Comparison of ENCODE assay signal across 8 cellular contexts in the genomic region with DNA sequence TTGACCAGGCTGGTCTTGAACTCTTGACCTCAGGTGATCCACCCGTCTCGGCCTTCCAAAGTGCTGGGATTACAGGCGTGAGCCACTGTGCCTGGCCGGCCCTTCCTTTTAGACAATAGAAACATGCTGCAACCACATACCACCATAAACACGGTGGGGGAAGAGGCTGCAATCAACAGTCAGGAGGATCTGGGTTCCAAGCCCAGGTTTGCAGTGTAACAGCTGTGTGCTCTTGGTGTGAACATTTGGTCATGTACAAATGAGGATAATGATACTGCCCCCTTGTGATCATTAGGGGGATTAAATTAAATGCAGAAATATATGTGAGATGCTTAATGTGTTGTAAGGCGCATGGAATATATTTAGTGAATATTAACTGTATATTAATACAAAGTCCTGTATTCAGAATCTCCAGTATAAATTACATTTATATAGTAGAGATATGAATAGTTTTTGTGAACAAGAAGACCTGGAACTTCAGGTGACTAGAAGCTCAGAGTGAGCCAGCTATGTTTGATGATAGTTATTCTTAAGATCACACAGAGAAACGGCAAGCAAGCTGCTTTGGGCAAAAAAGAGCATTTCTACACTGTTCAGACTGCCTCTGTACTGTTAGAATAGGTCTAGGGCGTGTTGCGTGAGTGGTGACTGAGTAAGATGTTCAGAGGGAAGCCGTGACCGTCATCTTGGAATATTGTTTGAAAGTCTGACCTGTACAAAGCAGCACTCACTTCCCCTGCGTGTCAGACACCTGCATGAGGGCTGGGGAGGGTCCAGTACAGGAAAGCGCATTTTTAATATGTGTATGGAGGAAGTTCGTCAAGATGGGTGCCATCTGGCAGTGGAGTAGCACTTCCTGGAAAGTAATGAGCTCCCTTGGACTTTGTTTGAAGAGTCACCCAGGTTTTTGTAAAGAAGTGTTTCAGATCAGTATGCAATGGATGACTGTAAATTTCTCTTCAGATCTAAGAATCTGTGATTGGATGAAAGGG.
DNase-seq lines count a peak whose midpoint lies in the region; ATAC-seq and TF ChIP-seq lines count a peak whose summit lies in the region.

No MANE protein-coding gene starts in this region.

- H3K27ac Mint-ChIP-seq in naive thymus-derived CD8-positive, alpha-beta T cell: peak overlapping the region in 1 of 10 donors; percentile 14

- H3K27me3 Mint-ChIP-seq in naive thymus-derived CD8-positive, alpha-beta T cell: no peaks in the 10 kb centered on the region

- intact Hi-C loops in A673 (cut with micrococcal nuclease; ENCODE audit: unreplicated experiment): loop anchor here (1.0 to 10.0 kb wide), 4 partner anchors 103 to 437 kb away; no protein-coding TSS in a partner anchor

- no TSS peak for BruUV-seq in A673 (replicated peaks; lab: Mats Ljungman, UMichigan)

- peak; percentile 70 for ATAC-seq in HG03159 (IDR thresholded peaks at IDR 0.05; ENCODE audit: unreplicated experiment)
- ATAC-seq in naive thymus-derived CD8-positive, alpha-beta T cell: peak; percentile 42 to 50

- peak; percentile 71 for TF ChIP-seq CTCF in A673 (conservative IDR thresholded peaks at IDR 0.05; ENCODE audit: low read depth, low read length)

- H3K4me1 ChIP-seq in A673 (ENCODE audit: insufficient read depth, low read length, poor library complexity, severe bottlenecking): peaks cover 4% of the 10 kb centered on the region

- no peaks in the 10 kb centered on the region for H3K9me3 ChIP-seq in A673 (ENCODE audit: low read depth, low read length, poor library complexity, severe bottlenecking)

- H3K9me3 Mint-ChIP-seq in naive thymus-derived CD8-positive, alpha-beta T cell: no peaks in the 10 kb centered on the region

- H3K4me3 ChIP-seq in A673 (ENCODE audit: low read depth, low read length, poor library complexity, severe bottlenecking): no peak overlapping the region

- H3K27ac ChIP-seq in A673 (ENCODE audit: low read depth, low read length, poor library complexity, severe bottlenecking): no peak overlapping the region

- H3K36me3 Mint-ChIP-seq in naive thymus-derived CD8-positive, alpha-beta T cell: no peaks in the 10 kb centered on the region

- peaks cover 14 to 38% (median 26%) of the 10 kb centered on the region in 4 donors for H3K4me1 Mint-ChIP-seq in naive thymus-derived CD8-positive, alpha-beta T cell

- DNase-seq in A673 (ENCODE audit: low spot score): peak; percentile 85
- DNase-seq in ELF-1 (ENCODE audit: low read depth, low spot score): peak; percentile 62
- DNase-seq in OCI-M1 (lab: John Stamatoyannopoulos, UW): peak; percentile 64
- peak; percentile 50 to 73 for DNase-seq in dermis microvascular lymphatic vessel endothelial cell (ENCODE audit: low read depth in 2 of 2)
- DNase-seq in naive thymus-derived CD8-positive, alpha-beta T cell: peak in 3 of 10 donors; percentile 30 to 52 (median 38)
- DNase-seq in DMS79 treated with DMSO at 0.1 percent for 48 hours (lab: John Stamatoyannopoulos, UW): no peak
- DNase-seq in GOT3 (lab: John Stamatoyannopoulos, UW): no peak

- CTCF ChIA-PET in A673 (lab: Charles Lee): interaction anchor here (0.6 to 1.4 kb wide), 6 partner anchors 16 to 362 kb away, joined by 3 to 4 read pairs (median 3); no protein-coding TSS in a partner anchor

- no peaks in the 10 kb centered on the region for H3K27me3 ChIP-seq in A673 (replicated peaks; ENCODE audit: insufficient read depth, low read depth, low read length, poor library complexity)

- H3K4me3 Mint-ChIP-seq in naive thymus-derived CD8-positive, alpha-beta T cell: peak overlapping the region in 1 of 10 donors; percentile 9

- POLR2A ChIA-PET in A673 (lab: Charles Lee; ENCODE audit: low non-redundant PET): no interaction called here
- POLR2A ChIA-PET in naive thymus-derived CD8-positive, alpha-beta T cell (lab: Charles Lee): interaction anchor here (0.8 to 1.4 kb wide), 2 partner anchors 9 to 176 kb away, joined by 3 read pairs; no protein-coding TSS in a partner anchor

- H3K36me3 ChIP-seq in A673 (ENCODE audit: insufficient read depth, low read length, poor library complexity, severe bottlenecking): no peaks in the 10 kb centered on the region

Comparison
In these comparisons a context has a peak if more than half of its experiments do, and no peak if none do; other contexts are left out.
1. DNase-seq: peak in A673 (single experiment), ELF-1 (single experiment), OCI-M1 (single experiment) and dermis microvascular lymphatic vessel endothelial cell (2 of 2); none in DMS79 treated with DMSO at 0.1 percent for 48 hours (single experiment) and GOT3 (single experiment).